In genomic region chr10:110865804-110866482, GRCh38 we compare ENCODE assay signal across 8 cellular contexts. TPM values are rescaled to one million over a fixed set of nuclear protein-coding genes. Genes with fewer than 3 reads are reported as not detected.
DNase-seq lines count a peak whose midpoint lies in the region; ATAC-seq and TF ChIP-seq lines count a peak whose summit lies in the region.

No MANE protein-coding gene starts in this region.

- no peaks in the 10 kb centered on the region for H3K36me3 ChIP-seq in BLaER1

- peaks cover 86% of the 10 kb centered on the region for H3K4me1 ChIP-seq in BLaER1

- H3K4me2 ChIP-seq in BLaER1: peak overlapping the region; percentile 63; the same call in 1 of the 2 replicates

- H4K20me1 ChIP-seq in BLaER1: no peaks in the 10 kb centered on the region

- CTCF ChIA-PET in activated CD4-positive, alpha-beta memory T cell treated with anti-CD3 and anti-CD28 coated beads, Interleukin-2, amount 10 ng/mL, durations not matched to agents 7 days and 5 days (lab: Charles Lee): interaction anchor here (3.1 kb wide), 1 partner anchor 8 kb away, joined by 15 read pairs; no protein-coding TSS in a partner anchor

- H3K4me1 Mint-ChIP-seq in activated CD4-positive, alpha-beta memory T cell treated with anti-CD3 and anti-CD28 coated beads, Interleukin-2, amount 10 ng/mL, durations not matched to agents 7 days and 5 days: peaks cover 92% of the 10 kb centered on the region
- H3K4me1 Mint-ChIP-seq in mesothelial cell of epicardium: peaks cover 36% of the 10 kb centered on the region

- no peaks in the 10 kb centered on the region for H3K9me3 Mint-ChIP-seq in activated CD4-positive, alpha-beta memory T cell treated with anti-CD3 and anti-CD28 coated beads, Interleukin-2, amount 10 ng/mL, durations not matched to agents 7 days and 5 days
- no peaks in the 10 kb centered on the region for H3K9me3 Mint-ChIP-seq in mesothelial cell of epicardium

- peak overlapping the region; percentile 80; the same call in 1 of the 2 replicates for H3K27ac ChIP-seq in BLaER1

- peak overlapping the region; percentile 73 for H3K4me3 Mint-ChIP-seq in activated CD4-positive, alpha-beta memory T cell treated with anti-CD3 and anti-CD28 coated beads, Interleukin-2, amount 10 ng/mL, durations not matched to agents 7 days and 5 days
- no peak overlapping the region for H3K4me3 Mint-ChIP-seq in mesothelial cell of epicardium

- POLR2A ChIA-PET in activated CD4-positive, alpha-beta memory T cell treated with anti-CD3 and anti-CD28 coated beads, Interleukin-2, amount 10 ng/mL, durations not matched to agents 7 days and 5 days (lab: Charles Lee): interaction anchor here (1.5 to 5.3 kb wide), 4 partner anchors 8 to 92 kb away, joined by 5 to 41 read pairs (median 24); partner anchors contain the start of genes BBIP1 and SHOC2

- peak overlapping the region; percentile 91 for H3K27ac Mint-ChIP-seq in activated CD4-positive, alpha-beta memory T cell treated with anti-CD3 and anti-CD28 coated beads, Interleukin-2, amount 10 ng/mL, durations not matched to agents 7 days and 5 days
- peak overlapping the region; percentile 85 for H3K27ac Mint-ChIP-seq in mesothelial cell of epicardium

- H3K9me3 ChIP-seq in BLaER1: no peaks in the 10 kb centered on the region

- no peaks in the 10 kb centered on the region for H3K27me3 Mint-ChIP-seq in activated CD4-positive, alpha-beta memory T cell treated with anti-CD3 and anti-CD28 coated beads, Interleukin-2, amount 10 ng/mL, durations not matched to agents 7 days and 5 days
- H3K27me3 Mint-ChIP-seq in mesothelial cell of epicardium (ENCODE audit: low read depth): no peaks in the 10 kb centered on the region

- H3K36me3 Mint-ChIP-seq in activated CD4-positive, alpha-beta memory T cell treated with anti-CD3 and anti-CD28 coated beads, Interleukin-2, amount 10 ng/mL, durations not matched to agents 7 days and 5 days (ENCODE audit: low read depth): peaks cover 4% of the 10 kb centered on the region
- no peaks in the 10 kb centered on the region for H3K36me3 Mint-ChIP-seq in mesothelial cell of epicardium

- no peaks in the 10 kb centered on the region for H3K27me3 ChIP-seq in BLaER1

- DNase-seq in activated CD4-positive, alpha-beta memory T cell treated with anti-CD3 and anti-CD28 coated beads, Interleukin-2, amount 10 ng/mL, durations not matched to agents 7 days and 5 days: no peak
- DNase-seq in mesothelial cell of epicardium (ENCODE audit: low spot score in 2 of 2, unreplicated experiment in 2 of 2) (no peak), NCI-H748 treated with DMSO at 0.1 percent for 48 hours (lab: John Stamatoyannopoulos, UW) (no peak), kidney glomerular epithelial cell (lab: John Stamatoyannopoulos, UW) (no peak)

- peak; percentile 19 for ATAC-seq in GM21576 (IDR thresholded peaks at IDR 0.05; ENCODE audit: unreplicated experiment)
- ATAC-seq in HG02981 (IDR thresholded peaks at IDR 0.05; ENCODE audit: unreplicated experiment): no peak
- no peak for ATAC-seq in HG02970 (IDR thresholded peaks at IDR 0.05; ENCODE audit: low FRiP score, unreplicated experiment)

- H3K9ac ChIP-seq in BLaER1: no peak overlapping the region

- no peak overlapping the region for H3K4me3 ChIP-seq in BLaER1

- TF ChIP-seq CTCF in mesothelial cell of epicardium (IDR thresholded peaks at IDR 0.05; ENCODE audit: unreplicated experiment): no peak

RNA-seq across cellular contexts. Expression of gene PDCD4, which starts 5.8 kb away (rescaled TPM):
- 100 to 1,000 TPM; 105 to 109 TPM for total RNA-seq in activated CD4-positive, alpha-beta memory T cell treated with anti-CD3 and anti-CD28 coated beads, Interleukin-2, amount 10 ng/mL, durations not matched to agents 7 days and 5 days
- total RNA-seq in mesothelial cell of epicardium: 142 to 157 TPM (median 145 TPM) in 3 replicates

RNA-seq across cellular contexts. Expression of gene BBIP1, which starts 53.0 kb away (rescaled TPM):
- 10 to 100 TPM; 24.8 to 30.2 TPM for total RNA-seq in activated CD4-positive, alpha-beta memory T cell treated with anti-CD3 and anti-CD28 coated beads, Interleukin-2, amount 10 ng/mL, durations not matched to agents 7 days and 5 days
- total RNA-seq in mesothelial cell of epicardium: 16.3 to 18.6 TPM (median 16.5 TPM) in 3 replicates

RNA-seq across cellular contexts. Expression of gene SHOC2, which starts 53.5 kb away (rescaled TPM):
- total RNA-seq in activated CD4-positive, alpha-beta memory T cell treated with anti-CD3 and anti-CD28 coated beads, Interleukin-2, amount 10 ng/mL, durations not matched to agents 7 days and 5 days: 10 to 100 TPM; 43.2 to 45.6 TPM
- total RNA-seq in mesothelial cell of epicardium: 40.4 to 43.2 TPM (median 41.0 TPM) in 3 replicates
